ENCODE assay signal across 10 cellular contexts in genomic region chr16:28304214-28304613, GRCh38. TPM values are rescaled to one million over a fixed set of nuclear protein-coding genes. Genes with fewer than 3 reads are reported as not detected.
A peak's percentile ranks its signal among the peaks of the same experiment; 100 is the strongest.
DNase-seq lines count a peak whose midpoint lies in the region; ATAC-seq lines count a peak whose summit lies in the region.
"Had no signal": no experiment of that assay in that cellular context is flagged by ENCODE, and none has a peak within 500 bp of the region (broad histone marks: within the 10 kb centered on the region; RNA-seq: fewer than 3 reads in every experiment).

No MANE protein-coding gene starts in this region.

- no peaks in the 10 kb centered on the region for H3K27me3 Mint-ChIP-seq in central memory CD8-positive, alpha-beta T cell

- peaks cover 21% of the 10 kb centered on the region for H3K36me3 Mint-ChIP-seq in central memory CD8-positive, alpha-beta T cell (ENCODE audit: insufficient read depth)

- H3K4me3 Mint-ChIP-seq in central memory CD8-positive, alpha-beta T cell: no peak overlapping the region

- no peaks in the 10 kb centered on the region for H3K9me3 Mint-ChIP-seq in central memory CD8-positive, alpha-beta T cell

- H3K4me1 Mint-ChIP-seq in central memory CD8-positive, alpha-beta T cell: peaks cover 69% of the 10 kb centered on the region

- H3K27me3 ChIP-seq in MG63: peaks cover 25% of the 10 kb centered on the region

- peak; percentile 36 for ATAC-seq in central memory CD8-positive, alpha-beta T cell (replicated peaks; ENCODE audit: extremely low read depth, poor library complexity, severe bottlenecking)

- H3K36me3 ChIP-seq in MG63: no peaks in the 10 kb centered on the region

- no peaks in the 10 kb centered on the region for H3K9me3 ChIP-seq in MG63

- peak; percentile 49 for DNase-seq in ELR (ENCODE audit: low read depth)
- peak; percentile 59 for DNase-seq in MG63
- no peak for DNase-seq in central memory CD8-positive, alpha-beta T cell (ENCODE audit: low spot score in 2 of 2)
- DNase-seq in myocyte (ENCODE audit: low read depth): peak; percentile 71
- no peak for DNase-seq in DMS53 treated with DMSO at 0.1 percent for 48 hours (lab: John Stamatoyannopoulos, UW; ENCODE audit: unreplicated experiment)
- no peak for DNase-seq in NCI-H1105 (lab: John Stamatoyannopoulos, UW)
- no peak for DNase-seq in NCI-H1092 treated with DMSO at 0.1 percent for 48 hours (lab: John Stamatoyannopoulos, UW)
- DNase-seq in NCI-H748 (lab: John Stamatoyannopoulos, UW; ENCODE audit: unreplicated experiment): no peak
- DNase-seq: aorta, NCI-H526 had no signal

- H3K27ac Mint-ChIP-seq in central memory CD8-positive, alpha-beta T cell (ENCODE audit: low read depth): peak overlapping the region; percentile 24

- no peak overlapping the region for H3K4me3 ChIP-seq in MG63

RNA-seq across cellular contexts. Expression of gene SBK1, which starts 11.9 kb away (rescaled TPM):
- total RNA-seq in MG63 (2014; rRNA removed; shearing (Covaris generic); ENCODE audit: low replicate concordance): not detected in 2 replicates
- 3.7 and 4.3 TPM in 2 replicates for total RNA-seq in myocyte
- polyA plus RNA-seq in myocyte (2012): 0.88 TPM

RNA-seq across cellular contexts. Expression of gene NPIPB6, which starts 59.1 kb away (rescaled TPM):
- not detected in 2 replicates for total RNA-seq in MG63 (2014; rRNA removed; shearing (Covaris generic); ENCODE audit: low replicate concordance)
- 0.56 and 1.1 TPM in 2 replicates for total RNA-seq in myocyte
- 0.32 TPM for polyA plus RNA-seq in myocyte (2012)

Comparison
In these comparisons a context has a peak if more than half of its experiments do, and no peak if none do; other contexts are left out.
1. DNase-seq: peak in ELR (single experiment), MG63 (single experiment) and myocyte (single experiment); none in central memory CD8-positive, alpha-beta T cell (0 of 2), DMS53 treated with DMSO at 0.1 percent for 48 hours (single experiment), NCI-H1105 (single experiment), NCI-H1092 treated with DMSO at 0.1 percent for 48 hours (single experiment) and NCI-H748 (single experiment).